1 cellular context compared by ENCODE assay signal in the genomic region with DNA sequence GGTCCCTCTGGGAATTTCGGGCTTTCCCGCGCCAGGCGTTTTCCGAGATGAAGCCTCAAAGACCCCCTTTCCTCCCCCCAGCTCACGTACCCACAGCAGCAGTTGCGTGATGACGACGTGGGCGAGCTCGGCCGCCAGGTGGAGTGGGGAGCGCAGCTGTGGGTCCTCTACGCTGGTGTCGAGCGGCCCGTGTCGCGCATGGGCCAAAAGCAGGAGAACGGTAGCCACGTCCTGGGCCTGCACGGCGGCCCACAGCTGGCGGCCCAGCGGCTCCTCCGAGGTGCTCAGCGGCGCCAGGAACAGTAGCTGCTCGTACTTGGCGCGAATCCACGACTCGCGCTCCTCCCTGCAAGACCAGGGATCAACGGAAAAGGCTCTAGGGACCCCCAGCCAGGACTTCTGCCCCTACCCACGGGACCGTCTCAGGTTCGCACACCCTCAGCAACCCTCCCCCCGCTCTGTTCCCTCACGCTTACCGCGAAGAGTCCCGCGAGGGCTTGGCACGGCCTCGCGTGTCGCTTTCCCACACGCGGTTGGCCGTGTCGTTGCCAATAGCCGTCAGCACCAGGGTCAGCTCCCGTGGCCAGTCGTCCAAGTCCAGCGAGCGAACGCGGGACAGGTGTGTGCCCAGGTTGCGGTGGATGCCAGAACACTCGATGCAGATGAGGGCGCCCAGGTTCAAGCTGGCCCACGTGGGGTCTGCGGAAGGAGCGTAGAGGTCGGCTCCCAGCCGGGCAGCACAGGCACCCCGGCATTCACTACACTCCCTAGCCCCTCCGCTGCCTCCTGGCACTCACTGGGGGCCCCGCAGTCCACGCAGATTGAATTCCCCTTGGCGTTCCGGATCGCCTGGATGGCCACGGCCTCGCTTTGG.
TF ChIP-seq lines count a peak whose summit lies in the region.

No MANE protein-coding gene starts in this region.

TF ChIP-seq in GM12878, 131 proteins besides CTCF, POLR2A, EP300 and RAD21:
- no peak for TF ChIP-seq KLF5 (IDR thresholded peaks at IDR 0.05; ENCODE audit: partially characterized antibody)
- no peak for TF ChIP-seq NBN (IDR thresholded peaks at IDR 0.05)
- TF ChIP-seq, protein P1, sequence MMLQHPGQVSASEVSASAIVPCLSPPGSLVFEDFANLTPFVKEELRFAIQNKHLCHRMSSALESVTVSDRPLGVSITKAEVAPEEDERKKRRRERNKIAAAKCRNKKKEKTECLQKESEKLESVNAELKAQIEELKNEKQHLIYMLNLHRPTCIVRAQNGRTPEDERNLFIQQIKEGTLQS (IDR thresholded peaks at IDR 0.05; ENCODE audit: borderline replicate concordance, extremely low read depth, low read depth, low read length): no peak
- TF ChIP-seq PKNOX1 (IDR thresholded peaks at IDR 0.05): no peak
- no peak for TF ChIP-seq ZBED1 (IDR thresholded peaks at IDR 0.05; ENCODE audit: borderline replicate concordance)
- TF ChIP-seq RFX5 (IDR thresholded peaks at IDR 0.05; ENCODE audit: low read depth, low read length): no peak
- no peak for TF ChIP-seq NR2F1 (conservative IDR thresholded peaks at IDR 0.05)
- TF ChIP-seq ZNF217 (IDR thresholded peaks at IDR 0.05): no peak
- TF ChIP-seq RELA (IDR thresholded peaks at IDR 0.05; ENCODE audit: borderline replicate concordance, partially characterized antibody): no peak
- TF ChIP-seq WRNIP1 (IDR thresholded peaks at IDR 0.05; ENCODE audit: borderline replicate concordance, low read depth, low read length): no peak
- no peak for TF ChIP-seq POU2F2 (IDR thresholded peaks at IDR 0.05; ENCODE audit: borderline replicate concordance, low read depth, low read length)
- no peak for TF ChIP-seq TCF3 (IDR thresholded peaks at IDR 0.05; ENCODE audit: borderline replicate concordance, insufficient read depth, low read depth, low read length)
- TF ChIP-seq, protein P2, sequence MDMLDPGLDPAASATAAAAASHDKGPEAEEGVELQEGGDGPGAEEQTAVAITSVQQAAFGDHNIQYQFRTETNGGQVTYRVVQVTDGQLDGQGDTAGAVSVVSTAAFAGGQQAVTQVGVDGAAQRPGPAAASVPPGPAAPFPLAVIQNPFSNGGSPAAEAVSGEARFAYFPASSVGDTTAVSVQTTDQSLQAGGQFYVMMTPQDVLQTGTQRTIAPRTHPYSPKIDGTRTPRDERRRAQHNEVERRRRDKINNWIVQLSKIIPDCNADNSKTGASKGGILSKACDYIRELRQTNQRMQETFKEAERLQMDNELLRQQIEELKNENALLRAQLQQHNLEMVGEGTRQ (IDR thresholded peaks at IDR 0.05; ENCODE audit: borderline replicate concordance, low read depth, low read length): no peak
- TF ChIP-seq IKZF2 (IDR thresholded peaks at IDR 0.05): no peak
- no peak for TF ChIP-seq SMC3 (IDR thresholded peaks at IDR 0.05; ENCODE audit: borderline replicate concordance, low read length)
